In the genomic region with DNA sequence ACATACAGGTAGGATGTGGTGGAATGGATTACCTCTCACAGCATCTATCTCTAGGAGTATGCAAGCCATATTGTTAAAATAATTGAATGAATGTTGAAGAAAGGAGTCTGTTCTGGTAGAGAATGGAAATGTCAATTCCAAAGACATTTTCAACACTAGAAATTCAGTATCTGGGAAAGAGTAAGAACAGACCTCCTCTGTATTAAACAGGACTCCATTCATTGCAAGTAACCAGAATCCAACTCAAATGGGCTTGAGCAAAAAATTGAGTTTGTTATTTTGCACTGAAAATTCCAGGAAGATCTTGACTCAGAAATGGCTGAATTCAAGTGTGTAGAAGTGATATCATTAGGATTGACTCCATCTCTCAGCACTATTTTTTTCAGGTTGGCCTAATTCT, we compare ENCODE assay signal across 5 cellular contexts.
"Had no signal": no experiment of that assay in that cellular context is flagged by ENCODE, and none has a peak within 500 bp of the region (broad histone marks: within the 10 kb centered on the region; RNA-seq: fewer than 3 reads in every experiment).

No MANE protein-coding gene starts in this region.

- DNase-seq: IMR-90, KBM-7 had no signal

- H3K4me3 ChIP-seq: K562 had no signal

- H3K27me3 Mint-ChIP-seq: IgD-negative memory B cell had no signal

- H3K27ac ChIP-seq: HL-60 had no signal

- H3K27ac Mint-ChIP-seq: IgD-negative memory B cell had no signal

- H3K4me3 Mint-ChIP-seq: IgD-negative memory B cell had no signal
